In the genomic region with DNA sequence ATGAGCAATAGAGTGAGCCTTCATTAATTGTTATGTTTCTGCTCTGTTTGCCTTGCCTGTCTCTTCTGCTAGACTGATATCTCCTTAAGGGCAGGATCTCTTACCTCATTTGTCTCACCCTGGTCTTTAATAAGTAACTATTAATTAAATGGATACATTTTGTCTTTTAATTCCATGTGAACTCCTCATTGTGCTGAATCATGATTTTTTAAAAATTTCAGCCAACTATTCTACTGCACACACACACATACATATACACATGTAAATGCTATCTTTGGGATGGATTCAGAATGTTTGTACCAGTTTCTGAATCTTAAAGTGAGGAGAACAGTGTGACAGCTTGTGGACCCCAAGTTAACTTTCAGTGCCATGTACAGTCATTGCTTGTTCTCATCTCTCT, we compare ENCODE assay signal across 27 cellular contexts.
DNase-seq lines count a peak whose midpoint lies in the region; ATAC-seq, FAIRE-seq and TF ChIP-seq lines count a peak whose summit lies in the region.
"Had no signal": no experiment of that assay in that cellular context is flagged by ENCODE, and none has a peak within 500 bp of the region (broad histone marks: within the 10 kb centered on the region; RNA-seq: fewer than 3 reads in every experiment).

No MANE protein-coding gene starts in this region.

- no peak overlapping the region for H3K27ac ChIP-seq in A549
- H3K27ac ChIP-seq in GM23338 (ENCODE audit: low read depth) = no peak overlapping the region
- 0 out of 2 replicates have a peak overlapping the region, but pooled peaks have one; percentile 20 for H3K27ac ChIP-seq in SK-N-MC
- H3K27ac ChIP-seq: BLaER1 treated with 17β-estradiol and CSF1 and Interleukin-3, amounts not matched to agents 10 nM and 100 nM; C4-2B had no signal

- H3F3A ChIP-seq in GM23338 (replicated peaks; ENCODE audit: low read depth) = no peaks in the 10 kb centered on the region

- H3K4me3 Mint-ChIP-seq in GM23338 = no peak overlapping the region
- H3K4me3 Mint-ChIP-seq in osteocyte (ENCODE audit: unreplicated experiment) = no peak overlapping the region
- H3K4me3 Mint-ChIP-seq: B cell; CD4-positive, alpha-beta T cell; CD8-positive, alpha-beta T cell had no signal

- TF ChIP-seq RAD21 in A549 (conservative IDR thresholded peaks at IDR 0.05 in 1 of 2, IDR thresholded peaks at IDR 0.05 in 1 of 2) = no peak

- POLR2A ChIA-PET in A549 (lab: Yijun Ruan, JAX) = no interaction called here

- H3K36me3 Mint-ChIP-seq in GM23338 (ENCODE audit: low read depth) (no peaks in the 10 kb centered on the region), osteocyte (ENCODE audit: unreplicated experiment) (peaks cover 4% of the 10 kb centered on the region)
- H3K36me3 Mint-ChIP-seq: CD8-positive, alpha-beta T cell had no signal

- H3K27me3 Mint-ChIP-seq in GM23338 (ENCODE audit: insufficient read depth, low read depth, poor library complexity) (no peaks in the 10 kb centered on the region), osteocyte (ENCODE audit: unreplicated experiment) (no peaks in the 10 kb centered on the region)
- H3K27me3 Mint-ChIP-seq: B cell; CD4-positive, alpha-beta T cell had no signal

- no peaks in the 10 kb centered on the region for H3K9me3 ChIP-seq in A549
- H3K9me3 ChIP-seq in SK-N-MC (ENCODE audit: low read depth, low read length) = no peaks in the 10 kb centered on the region
- H3K9me3 ChIP-seq: BLaER1 treated with 17β-estradiol and CSF1 and Interleukin-3, amounts not matched to agents 10 nM and 100 nM; Caco-2 had no signal

- TF ChIP-seq POLR2A in A549 (IDR thresholded peaks at IDR 0.05; ENCODE audit: low read length) = no peak

- TF ChIP-seq CTCF in A549 (IDR thresholded peaks at IDR 0.05) (no peak), GM23338 (conservative IDR thresholded peaks at IDR 0.05; ENCODE audit: low read depth in 2 of 2) (no peak), osteocyte (IDR thresholded peaks at IDR 0.05) (no peak)

- peaks cover 24% of the 10 kb centered on the region for H3K4me1 Mint-ChIP-seq in GM23338
- H3K4me1 Mint-ChIP-seq in osteocyte (ENCODE audit: unreplicated experiment) = peaks cover 30% of the 10 kb centered on the region
- H3K4me1 Mint-ChIP-seq: B cell had no signal

- H3K9me3 Mint-ChIP-seq in GM23338 = no peaks in the 10 kb centered on the region
- H3K9me3 Mint-ChIP-seq in osteocyte (ENCODE audit: unreplicated experiment) = peaks cover 6% of the 10 kb centered on the region
- H3K9me3 Mint-ChIP-seq: CD4-positive, alpha-beta T cell had no signal

- no peak for DNase-seq in A549 (ENCODE audit: low read depth in 1 of 2, low spot score in 1 of 2)
- DNase-seq in GM23338 (ENCODE audit: low spot score) = no peak
- no peak for DNase-seq in SK-N-MC (ENCODE audit: low read depth, low spot score)
- DNase-seq in osteocyte (ENCODE audit: extremely low spot score, unreplicated experiment) = no peak
- no peak for DNase-seq in DMS 273 treated with DMSO at 0.1 percent for 48 hours (lab: John Stamatoyannopoulos, UW)
- DNase-seq: 8988T; AML-193; Caco-2; Calu3; CD4-positive, alpha-beta T cell; CD8-positive, alpha-beta T cell; DMS153; DMS53; DMS79; DND-41; EL; GDM1 had no signal

- H3K4me3 ChIP-seq in A549 (no peak overlapping the region), GM23338 (no peak overlapping the region), SK-N-MC (no peak overlapping the region)
- H3K4me3 ChIP-seq: BLaER1 treated with 17β-estradiol and CSF1 and Interleukin-3, amounts not matched to agents 10 nM and 100 nM; GM12878 had no signal

- H3K36me3 ChIP-seq in GM23338 (ENCODE audit: insufficient read depth) = no peaks in the 10 kb centered on the region
- H3K36me3 ChIP-seq in SK-N-MC (ENCODE audit: insufficient read depth, low read length) = no peaks in the 10 kb centered on the region
- H3K36me3 ChIP-seq: BLaER1 treated with 17β-estradiol and CSF1 and Interleukin-3, amounts not matched to agents 10 nM and 100 nM had no signal

- no peaks in the 10 kb centered on the region for H3K4me1 ChIP-seq in A549
- peaks cover 24% of the 10 kb centered on the region for H3K4me1 ChIP-seq in GM23338 (ENCODE audit: insufficient read depth)
- H3K4me1 ChIP-seq: BLaER1 treated with 17β-estradiol and CSF1 and Interleukin-3, amounts not matched to agents 10 nM and 100 nM; Caco-2 had no signal

- H3K9ac ChIP-seq in SK-N-MC (ENCODE audit: insufficient read length) = no peak overlapping the region
- H3K9ac ChIP-seq: BLaER1 treated with 17β-estradiol and CSF1 and Interleukin-3, amounts not matched to agents 10 nM and 100 nM had no signal

- no peaks in the 10 kb centered on the region for H4K20me1 ChIP-seq in GM23338 (replicated peaks; ENCODE audit: insufficient read depth)
- H4K20me1 ChIP-seq: BLaER1 treated with 17β-estradiol and CSF1 and Interleukin-3, amounts not matched to agents 10 nM and 100 nM had no signal

- H3K4me2 ChIP-seq in A549 (no peak overlapping the region), GM23338 (peak overlapping the region; percentile 35; the same call in 1 of the 2 replicates)
- H3K4me2 ChIP-seq: BLaER1 treated with 17β-estradiol and CSF1 and Interleukin-3, amounts not matched to agents 10 nM and 100 nM had no signal

- no peaks in the 10 kb centered on the region for H3K79me2 ChIP-seq in GM23338 (replicated peaks; ENCODE audit: insufficient read depth)

- TF ChIP-seq EP300 in A549 (IDR thresholded peaks at IDR 0.05) = no peak

- CTCF ChIA-PET in A549 (lab: Yijun Ruan, JAX) = no interaction called here

- no peak for FAIRE-seq in A549 (lab: Jason Lieb, UNC)
- FAIRE-seq: A204.1, D721Med, GM12878, GM12892, GM18507 had no signal

- H3K9me2 ChIP-seq in GM23338 (ENCODE audit: insufficient read depth) = 0 out of 2 replicates have a peak, but pooled peaks cover 3% of the 10 kb centered on the region

- H3K27ac Mint-ChIP-seq in GM23338 = no peak overlapping the region
- H3K27ac Mint-ChIP-seq in osteocyte (ENCODE audit: unreplicated experiment) = peak overlapping the region; percentile 28
- H3K27ac Mint-ChIP-seq: B cell; CD4-positive, alpha-beta T cell; CD8-positive, alpha-beta T cell had no signal

- no peak overlapping the region for H2AFZ ChIP-seq in GM23338

- H3K27me3 ChIP-seq in GM23338 (ENCODE audit: insufficient read depth) = no peaks in the 10 kb centered on the region
- H3K27me3 ChIP-seq: BLaER1 treated with 17β-estradiol and CSF1 and Interleukin-3, amounts not matched to agents 10 nM and 100 nM had no signal

- ATAC-seq in A549 (no peak), GM23338 (no peak), HG03175 (IDR thresholded peaks at IDR 0.05; ENCODE audit: unreplicated experiment) (no peak), HG03095 (IDR thresholded peaks at IDR 0.05; ENCODE audit: unreplicated experiment) (no peak)
- ATAC-seq: CD8-positive, alpha-beta T cell; GM12878 had no signal

TF ChIP-seq in A549, 52 proteins besides CTCF, POLR2A, EP300 and RAD21:
- peak; percentile 60 for TF ChIP-seq MAFK (IDR thresholded peaks at IDR 0.05; ENCODE audit: partially characterized antibody)
- TF ChIP-seq FOSL2 (IDR thresholded peaks at IDR 0.05) = no peak
- TF ChIP-seq FOSL2 (CRISPR knock-in tag; IDR thresholded peaks at IDR 0.05) = no peak
- TF ChIP-seq FOSB (CRISPR knock-in tag; IDR thresholded peaks at IDR 0.05) = no peak
- TF ChIP-seq NFE2L2 (conservative IDR thresholded peaks at IDR 0.05; ENCODE audit: low read length) = no peak
- TF ChIP-seq, protein P1, sequence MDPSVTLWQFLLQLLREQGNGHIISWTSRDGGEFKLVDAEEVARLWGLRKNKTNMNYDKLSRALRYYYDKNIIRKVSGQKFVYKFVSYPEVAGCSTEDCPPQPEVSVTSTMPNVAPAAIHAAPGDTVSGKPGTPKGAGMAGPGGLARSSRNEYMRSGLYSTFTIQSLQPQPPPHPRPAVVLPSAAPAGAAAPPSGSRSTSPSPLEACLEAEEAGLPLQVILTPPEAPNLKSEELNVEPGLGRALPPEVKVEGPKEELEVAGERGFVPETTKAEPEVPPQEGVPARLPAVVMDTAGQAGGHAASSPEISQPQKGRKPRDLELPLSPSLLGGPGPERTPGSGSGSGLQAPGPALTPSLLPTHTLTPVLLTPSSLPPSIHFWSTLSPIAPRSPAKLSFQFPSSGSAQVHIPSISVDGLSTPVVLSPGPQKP (IDR thresholded peaks at IDR 0.05; ENCODE audit: low read depth, low read length) = no peak

TF ChIP-seq in GM23338, 12 proteins besides CTCF, POLR2A, EP300 and RAD21 (continues in another document):
- TF ChIP-seq ZNF331 (CRISPR knock-in tag; IDR thresholded peaks at IDR 0.05; ENCODE audit: low read depth) (no peak), NANOG (IDR thresholded peaks at IDR 0.05; ENCODE audit: borderline replicate concordance) (no peak), EZH2 (IDR thresholded peaks at IDR 0.05; ENCODE audit: low read depth, unreplicated experiment) (no peak), ZNF114 (CRISPR knock-in tag; IDR thresholded peaks at IDR 0.05) (no peak)
- TF ChIP-seq, protein P2, sequence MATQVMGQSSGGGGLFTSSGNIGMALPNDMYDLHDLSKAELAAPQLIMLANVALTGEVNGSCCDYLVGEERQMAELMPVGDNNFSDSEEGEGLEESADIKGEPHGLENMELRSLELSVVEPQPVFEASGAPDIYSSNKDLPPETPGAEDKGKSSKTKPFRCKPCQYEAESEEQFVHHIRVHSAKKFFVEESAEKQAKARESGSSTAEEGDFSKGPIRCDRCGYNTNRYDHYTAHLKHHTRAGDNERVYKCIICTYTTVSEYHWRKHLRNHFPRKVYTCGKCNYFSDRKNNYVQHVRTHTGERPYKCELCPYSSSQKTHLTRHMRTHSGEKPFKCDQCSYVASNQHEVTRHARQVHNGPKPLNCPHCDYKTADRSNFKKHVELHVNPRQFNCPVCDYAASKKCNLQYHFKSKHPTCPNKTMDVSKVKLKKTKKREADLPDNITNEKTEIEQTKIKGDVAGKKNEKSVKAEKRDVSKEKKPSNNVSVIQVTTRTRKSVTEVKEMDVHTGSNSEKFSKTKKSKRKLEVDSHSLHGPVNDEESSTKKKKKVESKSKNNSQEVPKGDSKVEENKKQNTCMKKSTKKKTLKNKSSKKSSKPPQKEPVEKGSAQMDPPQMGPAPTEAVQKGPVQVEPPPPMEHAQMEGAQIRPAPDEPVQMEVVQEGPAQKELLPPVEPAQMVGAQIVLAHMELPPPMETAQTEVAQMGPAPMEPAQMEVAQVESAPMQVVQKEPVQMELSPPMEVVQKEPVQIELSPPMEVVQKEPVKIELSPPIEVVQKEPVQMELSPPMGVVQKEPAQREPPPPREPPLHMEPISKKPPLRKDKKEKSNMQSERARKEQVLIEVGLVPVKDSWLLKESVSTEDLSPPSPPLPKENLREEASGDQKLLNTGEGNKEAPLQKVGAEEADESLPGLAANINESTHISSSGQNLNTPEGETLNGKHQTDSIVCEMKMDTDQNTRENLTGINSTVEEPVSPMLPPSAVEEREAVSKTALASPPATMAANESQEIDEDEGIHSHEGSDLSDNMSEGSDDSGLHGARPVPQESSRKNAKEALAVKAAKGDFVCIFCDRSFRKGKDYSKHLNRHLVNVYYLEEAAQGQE (IDR thresholded peaks at IDR 0.05; ENCODE audit: unreplicated experiment) = no peak
